Comparison of ENCODE assay signal across 1 cellular context in genomic region chr1:21916447-21917240, GRCh38.
TF ChIP-seq lines count a peak whose summit lies in the region.

No MANE protein-coding gene starts in this region.

TF ChIP-seq in K562, 482 proteins besides CTCF, POLR2A, EP300 and RAD21 (continued from another document and continues in another):
- no peak for TF ChIP-seq HMGXB4 (CRISPR knock-in tag; IDR thresholded peaks at IDR 0.05)
- TF ChIP-seq ZNF12 (CRISPR knock-in tag; IDR thresholded peaks at IDR 0.05), result no peak
- TF ChIP-seq ARNT (IDR thresholded peaks at IDR 0.05), result peak; percentile 55 to 69; a peak in 1 of 4 replicates
- TF ChIP-seq ZNF124 (CRISPR knock-in tag; IDR thresholded peaks at IDR 0.05), result no peak
- no peak for TF ChIP-seq CBX2 (IDR thresholded peaks at IDR 0.05; ENCODE audit: insufficient read depth, low read length, poor library complexity, severe bottlenecking)
- no peak for TF ChIP-seq PATZ1 (CRISPR knock-in tag; IDR thresholded peaks at IDR 0.05; ENCODE audit: borderline replicate concordance)
- no peak for TF ChIP-seq ZNF165 (CRISPR knock-in tag; IDR thresholded peaks at IDR 0.05; ENCODE audit: borderline replicate concordance)
- peak; percentile 95 for TF ChIP-seq ARID1B (IDR thresholded peaks at IDR 0.05)
- no peak for TF ChIP-seq ZNF324 (CRISPR knock-in tag; IDR thresholded peaks at IDR 0.05)
- no peak for TF ChIP-seq PYGO2 (tag; IDR thresholded peaks at IDR 0.05)
- TF ChIP-seq REST (CRISPR knock-in tag; IDR thresholded peaks at IDR 0.05; ENCODE audit: low read depth), result no peak
- TF ChIP-seq MYC (IDR thresholded peaks at IDR 0.05; ENCODE audit: low read depth, low read length), result peak; percentile 52; the same call in 1 of the 2 replicates
- 0 out of 2 replicates have a peak, but pooled peaks have one; percentile 17 for TF ChIP-seq MYC (CRISPR knock-in tag; IDR thresholded peaks at IDR 0.05; ENCODE audit: borderline replicate concordance, low read depth)
- peak; percentile 93 for TF ChIP-seq SMARCA4 (IDR thresholded peaks at IDR 0.05)
- TF ChIP-seq ZNF511 (CRISPR knock-in tag; IDR thresholded peaks at IDR 0.05), result 0 out of 2 replicates have a peak, but pooled peaks have one; percentile 55
- TF ChIP-seq NFIC (IDR thresholded peaks at IDR 0.05), result peak; percentile 77
- TF ChIP-seq NCOR1 (IDR thresholded peaks at IDR 0.05), result peak; percentile 89
- TF ChIP-seq MNT (conservative IDR thresholded peaks at IDR 0.05), result peak in 1 of 2 experiments; percentile 58; a peak in 2 of 4 replicates
- TF ChIP-seq SOX6 (IDR thresholded peaks at IDR 0.05), result peak; percentile 80
- TF ChIP-seq VEZF1 (CRISPR knock-in tag; IDR thresholded peaks at IDR 0.05), result peak; percentile 67; the same call in 1 of the 2 replicates
- no peak for TF ChIP-seq POLR3G (IDR thresholded peaks at IDR 0.05; ENCODE audit: extremely low read depth, insufficient read length, insufficient replicate concordance)
- peak; percentile 67; the same call in 1 of the 2 replicates for TF ChIP-seq SMARCC2 (IDR thresholded peaks at IDR 0.05; ENCODE audit: low read depth)
- no peak for TF ChIP-seq PTBP1 (IDR thresholded peaks at IDR 0.05; ENCODE audit: low read depth, low read length)
- no peak for TF ChIP-seq RREB1 (CRISPR knock-in tag; IDR thresholded peaks at IDR 0.05)
- TF ChIP-seq HMBOX1 (IDR thresholded peaks at IDR 0.05), result peak; percentile 70
- peak; percentile 28 for TF ChIP-seq ZFP36 (IDR thresholded peaks at IDR 0.05; ENCODE audit: low read depth, low read length, partially characterized antibody)
- TF ChIP-seq PKNOX1 (IDR thresholded peaks at IDR 0.05), result peak; percentile 86
- TF ChIP-seq NR4A1 (CRISPR knock-in tag; IDR thresholded peaks at IDR 0.05), result no peak
- TF ChIP-seq NR4A1 (tag; IDR thresholded peaks at IDR 0.05), result peak; percentile 84
- TF ChIP-seq ZBTB43 (CRISPR knock-in tag; IDR thresholded peaks at IDR 0.05), result no peak
- TF ChIP-seq DPF2 (IDR thresholded peaks at IDR 0.05), result peak; percentile 95
- TF ChIP-seq HNRNPLL (IDR thresholded peaks at IDR 0.05; ENCODE audit: low read depth, low read length, poor library complexity, severe bottlenecking), result no peak
- TF ChIP-seq HNRNPH1 (optimal IDR thresholded peaks at IDR 0.05; ENCODE audit: low read depth, low read length), result no peak
- TF ChIP-seq ZBTB2 (IDR thresholded peaks at IDR 0.05), result peak; percentile 86
